14 cellular contexts compared by ENCODE assay signal in genomic region chr4:143668930-143669553, GRCh38.
DNase-seq lines count a peak whose midpoint lies in the region; ATAC-seq and TF ChIP-seq lines count a peak whose summit lies in the region.
"Had no signal": no experiment of that assay in that cellular context is flagged by ENCODE, and none has a peak within 500 bp of the region (broad histone marks: within the 10 kb centered on the region; RNA-seq: fewer than 3 reads in every experiment).

No MANE protein-coding gene starts in this region.

- CTCF ChIA-PET in RWPE1 (lab: Yijun Ruan, JAX): interaction anchor here (0.6 kb wide), 1 partner anchor 32 kb away, joined by 3 read pairs; no protein-coding TSS in a partner anchor

- DNase-seq in RWPE1 (ENCODE audit: low spot score) (no peak), T1000 (lab: John Stamatoyannopoulos, UW) (no peak), NCI-H446 treated with DMSO at 0.1 percent for 48 hours (lab: John Stamatoyannopoulos, UW) (no peak), T-helper 9 cell (no peak)
- DNase-seq: activated naive CD4-positive, alpha-beta T cell; DMS79; H7; naive thymus-derived CD4-positive, alpha-beta T cell; NCI-H226; SJCRH30 had no signal

- ATAC-seq in GM19043 (IDR thresholded peaks at IDR 0.05; ENCODE audit: low read depth, unreplicated experiment) (peak; percentile 92), GM21825 (IDR thresholded peaks at IDR 0.05; ENCODE audit: unreplicated experiment) (peak; percentile 97), HG03159 (IDR thresholded peaks at IDR 0.05; ENCODE audit: unreplicated experiment) (peak; percentile 95)
- ATAC-seq: naive thymus-derived CD4-positive, alpha-beta T cell had no signal

- H3K27ac ChIP-seq in 22Rv1 (peak overlapping the region; percentile 26), RWPE1 (no peak overlapping the region)
- H3K27ac ChIP-seq: SJCRH30 had no signal

- POLR2A ChIA-PET in RWPE1 (lab: Yijun Ruan, JAX; ENCODE audit: low non-redundant PET): no interaction called here

- TF ChIP-seq CTCF in 22Rv1 (IDR thresholded peaks at IDR 0.05) (no peak), RWPE1 (conservative IDR thresholded peaks at IDR 0.05; ENCODE audit: low read depth) (no peak)
